ENCODE assay signal across 18 cellular contexts in the genomic region with DNA sequence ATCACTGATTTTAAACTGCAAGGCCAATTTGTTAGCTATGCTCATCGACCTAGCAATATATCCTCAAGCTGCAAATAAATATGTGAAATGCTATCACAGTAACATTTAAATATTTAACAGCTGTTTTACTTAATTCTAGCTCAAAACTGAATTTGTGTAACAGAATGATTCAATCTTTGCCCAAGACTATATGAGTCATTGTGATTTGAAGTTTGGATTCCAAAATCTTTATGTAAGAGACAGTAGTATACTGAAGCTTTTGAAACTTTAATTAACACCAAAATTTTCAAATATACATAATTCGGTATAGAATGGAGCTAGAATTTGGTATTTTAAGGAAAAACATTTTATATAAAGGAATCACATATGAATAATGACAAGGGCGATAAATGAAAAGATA.
"Had no signal": no experiment of that assay in that cellular context is flagged by ENCODE, and none has a peak within 500 bp of the region (broad histone marks: within the 10 kb centered on the region; RNA-seq: fewer than 3 reads in every experiment).

No MANE protein-coding gene starts in this region.

- DNase-seq: activated CD4-positive, alpha-beta T cell treated with anti-CD3 and anti-CD28 coated beads, Interleukin-2, amount 50 U/mL, for 4 hours; activated CD8-positive, alpha-beta memory T cell treated with anti-CD3 and anti-CD28 coated beads, Interleukin-2, amount 10 ng/mL, durations not matched to agents 7 days and 5 days; activated effector memory CD4-positive, alpha-beta T cell treated with anti-CD3 and anti-CD28 coated beads, Interleukin-2, amount 50 U/mL, for 16 hours; activated T-cell treated with anti-CD3 and anti-CD28 coated beads, Interleukin-2, amount 50 U/mL, for 24 hours; anterior cingulate cortex; foreskin keratinocyte; head of caudate nucleus; mammary epithelial cell; mucosa of descending colon; naive thymus-derived CD8-positive, alpha-beta T cell; posterior cingulate gyrus; T-helper 2 cell; trophoblast cell had no signal

- FAIRE-seq: endothelial cell of umbilical vein, islet of Langerhans had no signal

- ATAC-seq: activated CD4-positive, CD25-positive, alpha-beta regulatory T cell treated with anti-CD3 and anti-CD28 coated beads, Interleukin-2, amount 50 U/mL, for 24 hours; activated CD8-positive, alpha-beta memory T cell treated with anti-CD3 and anti-CD28 coated beads, Interleukin-2, amount 10 ng/mL, durations not matched to agents 7 days and 5 days; activated naive CD4-positive, alpha-beta T cell treated with anti-CD3 and anti-CD28 coated beads, Interleukin-2, amount 50 U/mL, for 72 hours; foreskin keratinocyte; mucosa of descending colon; naive thymus-derived CD8-positive, alpha-beta T cell; stimulated activated effector memory CD8-positive, alpha-beta T cell treated with anti-CD3 and anti-CD28 coated beads, Interleukin-12 subunit alpha, Interleukin-12 subunit beta, amount 100 ng/mL, for 72 hours had no signal
